In the genomic region with DNA sequence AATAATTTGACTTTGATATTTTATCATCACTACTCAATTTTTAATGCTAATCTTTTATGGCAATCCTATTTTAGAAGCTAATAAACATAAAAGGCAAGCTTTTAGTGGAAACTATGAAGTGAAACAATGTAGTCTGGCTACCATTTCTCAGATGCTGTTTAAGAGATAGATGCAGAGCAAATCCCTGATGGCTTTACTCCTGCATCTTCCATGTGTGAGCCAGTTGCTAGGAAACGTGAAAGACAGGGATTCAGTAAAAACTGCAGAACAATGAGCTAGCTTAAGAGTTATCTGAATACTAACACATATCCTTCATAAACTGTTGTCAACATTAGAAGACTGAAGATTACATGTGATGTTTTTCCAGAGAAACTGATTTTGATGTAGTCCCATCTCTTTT, we compare ENCODE assay signal across 30 cellular contexts.
"Had no signal": no experiment of that assay in that cellular context is flagged by ENCODE, and none has a peak within 500 bp of the region (broad histone marks: within the 10 kb centered on the region; RNA-seq: fewer than 3 reads in every experiment).

No MANE protein-coding gene starts in this region.

- H3K4me3 ChIP-seq: left lung, lower lobe of right lung, neural progenitor cell, psoas muscle, right atrium auricular region, right lobe of liver, smooth muscle cell, stomach, testis, thyroid gland, transverse colon, upper lobe of left lung, vagina had no signal

- H3K4me1 Mint-ChIP-seq: nephron had no signal

- H3K4me1 ChIP-seq: left lung, lower lobe of right lung, parathyroid adenoma, psoas muscle, right atrium auricular region, stomach, testis, thyroid gland, transverse colon, vagina had no signal

- H3K27ac ChIP-seq: left lung, lower lobe of right lung, neural progenitor cell, neutrophil, parathyroid adenoma, psoas muscle, right atrium auricular region, right lobe of liver, stomach, testis, thyroid gland, transverse colon, upper lobe of left lung, vagina had no signal

- DNase-seq: immature natural killer cell; kidney; left colon; left lung; lower lobe of right lung; mammary epithelial cell; mesenchymal stem cell; naive thymus-derived CD8-positive, alpha-beta T cell; occipital lobe; psoas muscle; right lobe of liver; stimulated activated CD4-positive, alpha-beta T cell treated with anti-CD3 and anti-CD28 coated beads, Interleukin-12 subunit alpha, Interleukin-12 subunit beta, amount 100 ng/mL, for 4 hours; stimulated activated CD4-positive, alpha-beta T cell treated with anti-CD3 and anti-CD28 coated beads, Interleukin-15, amount 100 ng/mL, for 24 hours; stimulated activated CD4-positive, alpha-beta T cell treated with anti-CD3 and anti-CD28 coated beads, Interleukin-2, amount 100 ng/mL, for 24 hours; stimulated activated CD4-positive, alpha-beta T cell treated with anti-CD3 and anti-CD28 coated beads, Interleukin-4, amount 100 ng/mL, for 1 hour; stimulated activated naive B cell treated with anti-CD40 and anti-IgM and Interleukin-4, amounts not matched to agents 10 μg/mL and 1 μg/mL and 100 μg/mL, for 72 hours; stimulated activated naive CD8-positive, alpha-beta T cell treated with anti-CD3 and anti-CD28 coated beads, Interleukin-15, Interleukin-2, amounts not matched to agents 100 U/mL and 50 U/mL, for 24 hours; stomach; testis; thyroid gland; transverse colon; upper lobe of left lung had no signal

- H3K27me3 ChIP-seq: left lung, neural progenitor cell, neutrophil, right atrium auricular region, right lobe of liver, stomach, testis, thyroid gland, transverse colon, upper lobe of left lung, vagina had no signal

- H2AFZ ChIP-seq: neural progenitor cell, parathyroid adenoma had no signal

- H3K9ac ChIP-seq: neural progenitor cell, parathyroid adenoma had no signal

- H3K27me3 Mint-ChIP-seq: stimulated activated naive B cell treated with anti-CD40 and anti-IgM and Interleukin-4, amounts not matched to agents 10 μg/mL and 1 μg/mL and 100 μg/mL, for 72 hours had no signal

- H3K4me2 ChIP-seq: neural progenitor cell, smooth muscle cell had no signal

- H3K9me3 ChIP-seq: neutrophil, psoas muscle, right lobe of liver, testis, thyroid gland, vagina had no signal

- FAIRE-seq: islet of Langerhans had no signal

- H3K4me3 Mint-ChIP-seq: immature natural killer cell; naive thymus-derived CD8-positive, alpha-beta T cell; nephron; neural progenitor cell; stimulated activated naive B cell treated with anti-CD40 and anti-IgM and Interleukin-4, amounts not matched to agents 10 μg/mL and 1 μg/mL and 100 μg/mL, for 72 hours had no signal

- H3K27ac Mint-ChIP-seq: immature natural killer cell; naive thymus-derived CD8-positive, alpha-beta T cell; nephron; neural progenitor cell; stimulated activated naive B cell treated with anti-CD40 and anti-IgM and Interleukin-4, amounts not matched to agents 10 μg/mL and 1 μg/mL and 100 μg/mL, for 72 hours had no signal

- H3K36me3 ChIP-seq: left lung, lower lobe of right lung, neural progenitor cell, neutrophil, right atrium auricular region, right lobe of liver, stomach, thyroid gland, transverse colon, upper lobe of left lung, vagina had no signal

- ATAC-seq: left colon; left lung; lower lobe of right lung; naive thymus-derived CD8-positive, alpha-beta T cell; psoas muscle; right lobe of liver; stimulated activated naive B cell treated with anti-CD40 and anti-IgM and Interleukin-4, amounts not matched to agents 10 μg/mL and 1 μg/mL and 100 μg/mL, for 72 hours; stimulated activated naive CD8-positive, alpha-beta T cell treated with anti-CD3 and anti-CD28 coated beads, Interleukin-15, Interleukin-2, amounts not matched to agents 100 U/mL and 50 U/mL, for 24 hours had no signal
